ENCODE assay signal across 8 cellular contexts in genomic region chr17:8785547-8786412, GRCh38.
DNase-seq lines count a peak whose midpoint lies in the region; ATAC-seq and TF ChIP-seq lines count a peak whose summit lies in the region.

No MANE protein-coding gene starts in this region.

- peak; percentile 9 for TF ChIP-seq CTCF in GM12801 (IDR thresholded peaks at IDR 0.05; ENCODE audit: extremely low read depth, insufficient read length)

- ATAC-seq in GM19351 (IDR thresholded peaks at IDR 0.05; ENCODE audit: unreplicated experiment), result no peak
- ATAC-seq in HG02588 (IDR thresholded peaks at IDR 0.05; ENCODE audit: unreplicated experiment), result no peak

- DNase-seq in NCI-H1092 treated with DMSO at 0.1 percent for 48 hours (lab: John Stamatoyannopoulos, UW) (peak; percentile 3), kidney glomerular epithelial cell (lab: John Stamatoyannopoulos, UW) (peak; percentile 8)
- peak; percentile 26 for DNase-seq in activated CD4-positive, CD25-positive, alpha-beta regulatory T cell treated with anti-CD3 and anti-CD28 coated beads, Interleukin-2, amount 50 U/mL, for 16 hours (ENCODE audit: low read depth, low spot score)
- peak; percentile 25 for DNase-seq in central memory CD4-positive, alpha-beta T cell
- peak; percentile 34 for DNase-seq in stimulated activated CD4-positive, alpha-beta T cell treated with anti-CD3 and anti-CD28 coated beads, Interleukin-2, amount 100 ng/mL, for 4 hours (ENCODE audit: low read depth)
